Comparison of ENCODE assay signal across 1 cellular context in the genomic region with DNA sequence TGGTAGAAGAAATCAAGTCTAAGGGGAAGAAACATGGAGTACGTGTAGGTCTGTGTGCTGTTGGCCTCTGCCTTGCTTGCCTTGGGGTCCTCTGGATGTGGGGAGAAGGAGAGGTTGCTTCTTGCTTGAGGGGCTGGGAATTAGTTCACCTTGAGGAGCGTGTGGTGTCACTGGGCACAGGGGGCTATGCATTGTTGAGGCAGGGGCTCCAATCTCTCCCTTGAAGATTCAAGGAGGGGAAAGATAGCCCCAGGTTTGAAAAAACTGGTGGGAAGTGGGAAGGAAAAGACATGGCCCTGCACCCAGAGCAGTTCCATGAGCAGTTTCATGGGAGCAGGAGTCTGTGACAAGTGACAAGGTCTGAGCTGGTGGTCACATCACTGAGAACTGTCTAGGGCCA.
TF ChIP-seq lines count a peak whose summit lies in the region.

No MANE protein-coding gene starts in this region.

TF ChIP-seq in H1, 55 proteins besides CTCF, POLR2A, EP300 and RAD21:
- TF ChIP-seq SP1 (IDR thresholded peaks at IDR 0.05; ENCODE audit: low read depth, low read length): no peak
- no peak for TF ChIP-seq TAF1 (IDR thresholded peaks at IDR 0.05; ENCODE audit: low read depth, low read length)
- no peak for TF ChIP-seq PHF8 (conservative IDR thresholded peaks at IDR 0.05; ENCODE audit: low read depth, low read length)
- no peak for TF ChIP-seq ZNF274 (IDR thresholded peaks at IDR 0.05; ENCODE audit: borderline replicate concordance, extremely low read depth, low read length)
- TF ChIP-seq KDM4A (IDR thresholded peaks at IDR 0.05; ENCODE audit: low read depth, low read length, severe bottlenecking): no peak
- no peak for TF ChIP-seq HDAC2 (IDR thresholded peaks at IDR 0.05; ENCODE audit: borderline replicate concordance in 1 of 2, low read depth in 2 of 2, low read length in 2 of 2)
- no peak for TF ChIP-seq TAF7 (optimal IDR thresholded peaks at IDR 0.05; ENCODE audit: borderline replicate concordance, low read depth, low read length)
- TF ChIP-seq SRF (IDR thresholded peaks at IDR 0.05; ENCODE audit: low read depth, low read length): no peak
- TF ChIP-seq SAP30 (IDR thresholded peaks at IDR 0.05; ENCODE audit: insufficient read depth, insufficient replicate concordance, low read length): no peak
- TF ChIP-seq SP2 (IDR thresholded peaks at IDR 0.05; ENCODE audit: low read length): no peak
- TF ChIP-seq CBX8 (IDR thresholded peaks at IDR 0.05; ENCODE audit: borderline replicate concordance, low read depth, low read length): no peak
- no peak for TF ChIP-seq POU5F1 (IDR thresholded peaks at IDR 0.05; ENCODE audit: low read depth, low read length)
- TF ChIP-seq EZH2 (IDR thresholded peaks at IDR 0.05; ENCODE audit: low read depth, low read length, severe bottlenecking): no peak
- no peak for TF ChIP-seq SIRT6 (IDR thresholded peaks at IDR 0.05; ENCODE audit: low read length)
